ENCODE assay signal across 23 cellular contexts in the genomic region with DNA sequence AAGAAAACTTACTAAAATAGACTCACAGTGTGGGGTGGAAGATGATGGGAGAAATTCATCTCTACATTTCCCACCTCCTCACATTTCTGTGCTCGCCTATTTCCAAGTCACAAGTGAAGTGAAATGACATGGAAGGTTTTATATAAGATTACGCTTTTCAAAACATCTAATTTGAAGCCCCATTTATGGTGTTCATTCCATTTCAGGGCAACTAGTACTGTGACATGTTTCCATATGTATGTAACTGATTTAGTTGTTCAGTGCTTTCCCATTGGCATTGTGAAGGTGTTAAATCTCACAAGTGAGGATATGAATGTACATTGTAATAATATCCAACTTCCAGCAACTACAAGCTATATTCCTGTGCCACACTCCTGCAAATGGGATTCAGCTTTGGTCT.
"Had no signal": no experiment of that assay in that cellular context is flagged by ENCODE, and none has a peak within 500 bp of the region (broad histone marks: within the 10 kb centered on the region; RNA-seq: fewer than 3 reads in every experiment).

No MANE protein-coding gene starts in this region.

- H3K36me3 ChIP-seq: colonic mucosa, esophagus muscularis mucosa, esophagus squamous epithelium, gastrocnemius medialis, gastroesophageal sphincter, heart left ventricle, heart right ventricle had no signal

- DNase-seq: colonic mucosa; cortex of kidney; dermis blood vessel endothelial cell; dorsolateral prefrontal cortex; effector CD4-positive, alpha-beta T cell; effector CD8-positive, alpha-beta T cell; effector memory CD4-positive, alpha-beta T cell; effector memory CD8-positive, alpha-beta T cell; endodermal cell; erythroblast; esophagus squamous epithelium; foreskin fibroblast; foreskin keratinocyte; foreskin melanocyte; gastrocnemius medialis; glutamatergic neuron; heart left ventricle; heart right ventricle had no signal

- H3K9me3 ChIP-seq: colonic mucosa, esophagus muscularis mucosa, esophagus squamous epithelium, gastrocnemius medialis, gastroesophageal sphincter, heart left ventricle, heart right ventricle had no signal

- H3K27me3 ChIP-seq: colonic mucosa, dorsolateral prefrontal cortex, esophagus muscularis mucosa, esophagus squamous epithelium, foreskin keratinocyte, gastrocnemius medialis, gastroesophageal sphincter, heart left ventricle, heart right ventricle had no signal

- ATAC-seq: effector memory CD8-positive, alpha-beta T cell; esophagus mucosa; foreskin keratinocyte; gastrocnemius medialis; gastroesophageal sphincter; heart left ventricle; heart right ventricle had no signal

- H3K4me1 ChIP-seq: colonic mucosa, esophagus muscularis mucosa, esophagus squamous epithelium, foreskin keratinocyte, gastrocnemius medialis, gastroesophageal sphincter, heart left ventricle, heart right ventricle had no signal

- H3K4me3 ChIP-seq: colonic mucosa, coronary artery, dorsolateral prefrontal cortex, esophagus muscularis mucosa, esophagus squamous epithelium, gastrocnemius medialis, gastroesophageal sphincter, heart left ventricle, heart right ventricle had no signal

- H3K27ac ChIP-seq: colonic mucosa, coronary artery, dorsolateral prefrontal cortex, epithelial cell of prostate, esophagus muscularis mucosa, esophagus squamous epithelium, foreskin keratinocyte, gastrocnemius medialis, gastroesophageal sphincter, heart left ventricle, heart right ventricle had no signal
